Comparison of ENCODE assay signal across 37 cellular contexts in the genomic region with DNA sequence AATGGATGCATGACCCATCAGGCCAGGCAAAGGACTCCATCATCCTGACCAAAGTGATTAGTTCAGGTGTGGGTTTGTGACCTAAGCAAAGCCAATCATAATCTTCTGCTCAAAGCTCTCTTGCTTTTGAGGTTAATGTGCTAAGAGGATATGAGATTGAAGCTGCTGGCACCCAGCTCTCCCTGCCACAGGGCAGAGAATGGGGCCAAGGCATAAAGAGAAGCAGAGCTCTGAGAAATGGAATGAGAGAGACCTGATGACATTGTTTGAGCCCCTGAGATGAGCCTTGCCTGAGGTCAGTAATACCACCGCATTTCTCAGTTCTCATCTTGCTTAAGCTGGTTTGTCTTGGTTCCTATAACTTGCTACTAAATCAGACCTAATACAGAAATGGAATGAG. TPM values are rescaled to one million over a fixed set of nuclear protein-coding genes. Genes with fewer than 3 reads are reported as not detected.
"Had no signal": no experiment of that assay in that cellular context is flagged by ENCODE, and none has a peak within 500 bp of the region (broad histone marks: within the 10 kb centered on the region; RNA-seq: fewer than 3 reads in every experiment).

No MANE protein-coding gene starts in this region.

- H3K27ac Mint-ChIP-seq: activated CD4-positive, alpha-beta memory T cell treated with anti-CD3 and anti-CD28 coated beads for 36 hours; activated CD4-positive, alpha-beta T cell treated with anti-CD3 and anti-CD28 coated beads for 36 hours; activated CD4-positive, alpha-beta T cell treated with anti-CD3 and anti-CD28 coated beads, Interleukin-2, amount 10 ng/mL, durations not matched to agents 24 days and 14 days; activated CD8-positive, alpha-beta memory T cell treated with anti-CD3 and anti-CD28 coated beads, Interleukin-2, amount 10 ng/mL, durations not matched to agents 7 days and 5 days; activated CD8-positive, alpha-beta T cell treated with anti-CD3 and anti-CD28 coated beads, Interleukin-2, amount 10 ng/mL, durations not matched to agents 7 days and 5 days; activated naive CD4-positive, alpha-beta T cell treated with anti-CD3 and anti-CD28 coated beads for 36 hours; activated naive CD4-positive, alpha-beta T cell treated with anti-CD3 and anti-CD28 coated beads, Interleukin-2, amount 50 U/mL, for 24 hours; activated naive CD8-positive, alpha-beta T cell treated with anti-CD3 and anti-CD28 coated beads for 36 hours; activated naive CD8-positive, alpha-beta T cell treated with anti-CD3 and anti-CD28 coated beads, Interleukin-2, amount 50 U/mL, for 24 hours; activated T-helper 1 cell treated with anti-CD3 and anti-CD28 coated beads, Interleukin-12 subunit alpha, Interleukin-12 subunit beta, Interleukin-2, Interleukin-4 antibody, amounts not matched to agents 30 ng/mL and 10 ng/mL and 1 ng/mL, durations not matched to agents 14 hours and 24 hours and 36 hours; activated T-helper 2 cell treated with anti-CD3 and anti-CD28 coated beads, Interferon-gamma antibody, Interleukin-2, Interleukin-4, amounts not matched to agents 10 μg/mL and 5 μg/mL and 100 μg/mL, durations not matched to agents 14 hours and 24 hours and 36 hours; T-helper 1 cell treated with Interleukin-12 subunit alpha and Interleukin-12 subunit beta and Interleukin-4 antibody, amounts not matched to agents 30 μg/mL and 1 μg/mL, for 36 hours; T-helper 2 cell treated with Interferon-gamma antibody and Interleukin-4, amounts not matched to agents 5 μg/mL and 100 μg/mL, for 36 hours had no signal

- H3K36me3 ChIP-seq: adrenal gland, cardiac muscle cell, colonic mucosa, esophagus squamous epithelium, gastroesophageal sphincter had no signal

- H3K4me3 Mint-ChIP-seq: activated CD4-positive, alpha-beta memory T cell treated with anti-CD3 and anti-CD28 coated beads for 36 hours; activated CD4-positive, alpha-beta T cell treated with anti-CD3 and anti-CD28 coated beads for 36 hours; activated CD4-positive, alpha-beta T cell treated with anti-CD3 and anti-CD28 coated beads, Interleukin-2, amount 10 ng/mL, durations not matched to agents 24 days and 14 days; activated CD8-positive, alpha-beta memory T cell treated with anti-CD3 and anti-CD28 coated beads, Interleukin-2, amount 10 ng/mL, durations not matched to agents 7 days and 5 days; activated CD8-positive, alpha-beta T cell treated with anti-CD3 and anti-CD28 coated beads, Interleukin-2, amount 10 ng/mL, durations not matched to agents 7 days and 5 days; activated naive CD4-positive, alpha-beta T cell treated with anti-CD3 and anti-CD28 coated beads for 36 hours; activated naive CD4-positive, alpha-beta T cell treated with anti-CD3 and anti-CD28 coated beads, Interleukin-2, amount 50 U/mL, for 24 hours; activated naive CD8-positive, alpha-beta T cell treated with anti-CD3 and anti-CD28 coated beads for 36 hours; activated naive CD8-positive, alpha-beta T cell treated with anti-CD3 and anti-CD28 coated beads, Interleukin-2, amount 50 U/mL, for 24 hours; activated T-helper 1 cell treated with anti-CD3 and anti-CD28 coated beads, Interleukin-12 subunit alpha, Interleukin-12 subunit beta, Interleukin-2, Interleukin-4 antibody, amounts not matched to agents 30 ng/mL and 10 ng/mL and 1 ng/mL, durations not matched to agents 14 hours and 24 hours and 36 hours; T-helper 1 cell treated with Interleukin-12 subunit alpha and Interleukin-12 subunit beta and Interleukin-4 antibody, amounts not matched to agents 30 μg/mL and 1 μg/mL, for 36 hours; T-helper 2 cell treated with Interferon-gamma antibody and Interleukin-4, amounts not matched to agents 5 μg/mL and 100 μg/mL, for 36 hours had no signal

- ATAC-seq: activated CD4-positive, alpha-beta T cell treated with anti-CD3 and anti-CD28 coated beads for 36 hours; activated CD8-positive, alpha-beta memory T cell treated with anti-CD3 and anti-CD28 coated beads, Interleukin-2, amount 10 ng/mL, durations not matched to agents 7 days and 5 days; activated CD8-positive, alpha-beta T cell treated with anti-CD3 and anti-CD28 coated beads, Interleukin-2, amount 10 ng/mL, durations not matched to agents 7 days and 5 days; activated naive CD8-positive, alpha-beta T cell treated with anti-CD3 and anti-CD28 coated beads, Interleukin-2, amount 50 U/mL, for 24 hours; body of pancreas; gastroesophageal sphincter; heart right ventricle had no signal

- H3K9me3 Mint-ChIP-seq: activated CD4-positive, alpha-beta memory T cell treated with anti-CD3 and anti-CD28 coated beads for 36 hours; activated CD4-positive, alpha-beta T cell treated with anti-CD3 and anti-CD28 coated beads, Interleukin-2, amount 10 ng/mL, durations not matched to agents 24 days and 14 days; activated naive CD4-positive, alpha-beta T cell treated with anti-CD3 and anti-CD28 coated beads for 36 hours; activated naive CD4-positive, alpha-beta T cell treated with anti-CD3 and anti-CD28 coated beads, Interleukin-2, amount 50 U/mL, for 24 hours; activated naive CD8-positive, alpha-beta T cell treated with anti-CD3 and anti-CD28 coated beads for 36 hours; activated naive CD8-positive, alpha-beta T cell treated with anti-CD3 and anti-CD28 coated beads, Interleukin-2, amount 50 U/mL, for 24 hours; activated T-helper 1 cell treated with anti-CD3 and anti-CD28 coated beads, Interleukin-12 subunit alpha, Interleukin-12 subunit beta, Interleukin-2, Interleukin-4 antibody, amounts not matched to agents 30 ng/mL and 10 ng/mL and 1 ng/mL, durations not matched to agents 14 hours and 24 hours and 36 hours; activated T-helper 2 cell treated with anti-CD3 and anti-CD28 coated beads, Interferon-gamma antibody, Interleukin-2, Interleukin-4, amounts not matched to agents 10 μg/mL and 5 μg/mL and 100 μg/mL, durations not matched to agents 14 hours and 24 hours and 36 hours; T-helper 1 cell treated with Interleukin-12 subunit alpha and Interleukin-12 subunit beta and Interleukin-4 antibody, amounts not matched to agents 30 μg/mL and 1 μg/mL, for 36 hours; T-helper 2 cell treated with Interferon-gamma antibody and Interleukin-4, amounts not matched to agents 5 μg/mL and 100 μg/mL, for 36 hours had no signal

- H3K27me3 ChIP-seq: adrenal gland, body of pancreas, colonic mucosa, esophagus squamous epithelium, gastroesophageal sphincter, heart right ventricle had no signal

- DNase-seq: activated CD4-positive, alpha-beta memory T cell treated with anti-CD3 and anti-CD28 coated beads for 36 hours; activated CD4-positive, alpha-beta T cell treated with anti-CD3 and anti-CD28 coated beads for 36 hours; activated CD4-positive, alpha-beta T cell treated with anti-CD3 and anti-CD28 coated beads, Interleukin-2, amount 10 ng/mL, durations not matched to agents 24 days and 14 days; activated CD4-positive, CD25-positive, alpha-beta regulatory T cell; activated CD4-positive, CD25-positive, alpha-beta regulatory T cell treated with anti-CD3 and anti-CD28 coated beads, Interleukin-2, amount 50 U/mL, for 72 hours; activated CD8-positive, alpha-beta memory T cell treated with anti-CD3 and anti-CD28 coated beads, Interleukin-2, amount 10 ng/mL, durations not matched to agents 7 days and 5 days; activated CD8-positive, alpha-beta memory T cell treated with anti-CD3 and anti-CD28 coated beads, Interleukin-2, amount 50 U/mL, for 4 hours; activated CD8-positive, alpha-beta T cell treated with anti-CD3 and anti-CD28 coated beads, Interleukin-2, amount 10 ng/mL, durations not matched to agents 7 days and 5 days; activated effector memory CD4-positive, alpha-beta T cell treated with anti-CD3 and anti-CD28 coated beads, Interleukin-2, amount 50 U/mL, for 16 hours; activated naive CD4-positive, alpha-beta T cell treated with anti-CD3 and anti-CD28 coated beads for 36 hours; activated naive CD8-positive, alpha-beta T cell treated with anti-CD3 and anti-CD28 coated beads for 36 hours; activated naive CD8-positive, alpha-beta T cell treated with anti-CD3 and anti-CD28 coated beads, Interleukin-2, amount 50 U/mL, for 24 hours; activated T-cell treated with anti-CD3 and anti-CD28 coated beads, Interleukin-2, amount 50 U/mL, for 1 hour; activated T-cell treated with anti-CD3 and anti-CD28 coated beads, Interleukin-2, amount 50 U/mL, for 48 hours; adrenal gland; amygdala; aorta; body of pancreas; central memory CD4-positive, alpha-beta T cell; cerebellar nuclear complex; colonic mucosa; effector CD8-positive, alpha-beta T cell; esophagus squamous epithelium; foreskin melanocyte; heart right ventricle; T1000 had no signal

- H3K27ac ChIP-seq: adrenal gland, body of pancreas, cardiac muscle cell, colonic mucosa, epithelial cell of prostate, esophagus squamous epithelium, gastroesophageal sphincter, heart right ventricle had no signal

- H3K4me1 ChIP-seq: body of pancreas, colonic mucosa, esophagus squamous epithelium, gastroesophageal sphincter, heart right ventricle had no signal

- H3K36me3 Mint-ChIP-seq: activated CD4-positive, alpha-beta memory T cell treated with anti-CD3 and anti-CD28 coated beads for 36 hours; activated CD8-positive, alpha-beta memory T cell treated with anti-CD3 and anti-CD28 coated beads, Interleukin-2, amount 10 ng/mL, durations not matched to agents 7 days and 5 days; activated naive CD4-positive, alpha-beta T cell treated with anti-CD3 and anti-CD28 coated beads, Interleukin-2, amount 50 U/mL, for 24 hours; activated naive CD8-positive, alpha-beta T cell treated with anti-CD3 and anti-CD28 coated beads for 36 hours had no signal

- H3K9me3 ChIP-seq: adrenal gland, body of pancreas, colonic mucosa, esophagus squamous epithelium, gastroesophageal sphincter, heart right ventricle had no signal

- H3K4me3 ChIP-seq: adrenal gland, body of pancreas, cardiac muscle cell, colonic mucosa, esophagus squamous epithelium, gastroesophageal sphincter, heart right ventricle had no signal

- H3K27me3 Mint-ChIP-seq: activated CD4-positive, alpha-beta memory T cell treated with anti-CD3 and anti-CD28 coated beads for 36 hours; activated CD4-positive, alpha-beta T cell treated with anti-CD3 and anti-CD28 coated beads for 36 hours; activated CD8-positive, alpha-beta memory T cell treated with anti-CD3 and anti-CD28 coated beads, Interleukin-2, amount 10 ng/mL, durations not matched to agents 7 days and 5 days; activated naive CD4-positive, alpha-beta T cell treated with anti-CD3 and anti-CD28 coated beads, Interleukin-2, amount 50 U/mL, for 24 hours; activated naive CD8-positive, alpha-beta T cell treated with anti-CD3 and anti-CD28 coated beads for 36 hours; activated naive CD8-positive, alpha-beta T cell treated with anti-CD3 and anti-CD28 coated beads, Interleukin-2, amount 50 U/mL, for 24 hours had no signal

RNA-seq across cellular contexts. Expression of gene CELF6, which starts 41.2 kb away (rescaled TPM):
- total RNA-seq: dermis microvascular lymphatic vessel endothelial cell, endothelial cell of umbilical vein, fibroblast of villous mesenchyme had no signal
